Comparison of ENCODE assay signal across 1 cellular context in the genomic region with DNA sequence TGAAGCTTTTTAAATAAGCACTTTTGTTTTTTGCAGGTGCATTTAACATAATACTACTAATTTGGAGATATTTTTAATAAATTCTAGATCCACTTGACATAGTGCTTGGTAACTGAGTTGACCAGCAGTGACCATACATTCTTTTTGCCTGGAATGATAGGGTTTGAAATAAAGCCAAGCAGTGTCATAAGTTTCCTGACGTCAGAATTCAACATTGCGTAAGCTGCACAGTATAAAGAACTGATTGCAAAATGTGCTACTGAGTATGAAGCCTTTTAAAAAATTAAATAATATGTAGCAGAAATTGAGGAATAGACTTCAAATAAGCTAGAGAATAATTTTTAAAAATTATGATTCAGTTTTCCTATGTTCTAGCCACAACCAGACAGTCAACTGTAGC.
A peak's percentile ranks its signal among the peaks of the same experiment; 100 is the strongest.
TF ChIP-seq lines count a peak whose summit lies in the region.

No MANE protein-coding gene starts in this region.

TF ChIP-seq in A549, 52 proteins besides CTCF, POLR2A, EP300 and RAD21:
- no peak for TF ChIP-seq HOXB5 (CRISPR knock-in tag; IDR thresholded peaks at IDR 0.05)
- TF ChIP-seq MYC (IDR thresholded peaks at IDR 0.05; ENCODE audit: borderline replicate concordance, low read length): no peak
- no peak for TF ChIP-seq RFX5 (IDR thresholded peaks at IDR 0.05)
- TF ChIP-seq CHD4 (IDR thresholded peaks at IDR 0.05; ENCODE audit: borderline replicate concordance): no peak
- TF ChIP-seq TFCP2L1 (CRISPR knock-in tag; IDR thresholded peaks at IDR 0.05): no peak
- no peak for TF ChIP-seq GATA3 (IDR thresholded peaks at IDR 0.05; ENCODE audit: borderline replicate concordance)
- no peak for TF ChIP-seq CBX8 (IDR thresholded peaks at IDR 0.05)
- peak; percentile 68 to 78; a peak in 3 of 4 replicates for TF ChIP-seq CEBPB (IDR thresholded peaks at IDR 0.05)
- no peak for TF ChIP-seq HOXB13 (CRISPR knock-in tag; IDR thresholded peaks at IDR 0.05; ENCODE audit: low read depth)
- no peak for TF ChIP-seq CHD2 (IDR thresholded peaks at IDR 0.05; ENCODE audit: low read length, partially characterized antibody)
- peak; percentile 73 for TF ChIP-seq HES2 (IDR thresholded peaks at IDR 0.05)
- TF ChIP-seq FOXS1 (CRISPR knock-in tag; IDR thresholded peaks at IDR 0.05): no peak
- TF ChIP-seq HOXA7 (CRISPR knock-in tag; IDR thresholded peaks at IDR 0.05): no peak
- TF ChIP-seq ZFP36 (IDR thresholded peaks at IDR 0.05; ENCODE audit: borderline replicate concordance, partially characterized antibody): no peak
- no peak for TF ChIP-seq MAX (IDR thresholded peaks at IDR 0.05)
- peak; percentile 23; the same call in 1 of the 2 replicates for TF ChIP-seq JUNB (IDR thresholded peaks at IDR 0.05)
TF ChIP-seq in A549: peak in this region for 3.
